33 cellular contexts compared by ENCODE assay signal in genomic region chr11:46731545-46731944, GRCh38. TPM values are rescaled to one million over a fixed set of nuclear protein-coding genes. Genes with fewer than 3 reads are reported as not detected.
"Had no signal": no experiment of that assay in that cellular context is flagged by ENCODE, and none has a peak within 500 bp of the region (broad histone marks: within the 10 kb centered on the region; RNA-seq: fewer than 3 reads in every experiment).

No MANE protein-coding gene starts in this region.

- ATAC-seq: activated CD8-positive, alpha-beta T cell treated with anti-CD3 and anti-CD28 coated beads for 36 hours; activated naive CD4-positive, alpha-beta T cell treated with anti-CD3 and anti-CD28 coated beads, Interleukin-2, amount 50 U/mL, for 72 hours; activated T-cell treated with anti-CD3 and anti-CD28 coated beads, Interleukin-2, amount 50 U/mL, for 4 hours; activated T-cell treated with anti-CD3 and anti-CD28 coated beads, Interleukin-2, amount 50 U/mL, for 72 hours; activated T-helper 17 cell treated with anti-CD3 and anti-CD28 coated beads, Interleukin-2, amount 50 U/mL, for 72 hours had no signal

- DNase-seq: activated B cell treated with CpG ODN at 0.5 μM for 24 hours; activated CD4-positive, alpha-beta memory T cell treated with anti-CD3 and anti-CD28 coated beads for 36 hours; activated CD4-positive, alpha-beta T cell treated with anti-CD3 and anti-CD28 coated beads for 4 hours; activated CD4-positive, alpha-beta T cell treated with anti-CD3 and anti-CD28 coated beads, Interleukin-2, amount 10 ng/mL, durations not matched to agents 24 days and 14 days; activated CD4-positive, alpha-beta T cell treated with anti-CD3 and anti-CD28 coated beads, Interleukin-2, amount 50 U/mL, for 1 hour; activated CD4-positive, alpha-beta T cell treated with anti-CD3 and anti-CD28 coated beads, Interleukin-2, amount 50 U/mL, for 4 hours; activated CD4-positive, CD25-positive, alpha-beta regulatory T cell treated with anti-CD3 and anti-CD28 coated beads, Interleukin-2, amount 50 U/mL, for 72 hours; activated CD8-positive, alpha-beta memory T cell treated with anti-CD3 and anti-CD28 coated beads, Interleukin-2, amount 50 U/mL, for 4 hours; activated CD8-positive, alpha-beta T cell treated with anti-CD3 and anti-CD28 coated beads for 36 hours; activated gamma-delta T cell treated with Interleukin-2 at 50 U/mL for 16 hours; activated naive CD4-positive, alpha-beta T cell; activated naive CD4-positive, alpha-beta T cell treated with anti-CD3 and anti-CD28 coated beads for 36 hours; activated naive CD4-positive, alpha-beta T cell treated with anti-CD3 and anti-CD28 coated beads, Interleukin-2, amount 50 U/mL, for 16 hours; activated naive CD8-positive, alpha-beta T cell treated with anti-CD3 and anti-CD28 coated beads for 36 hours; activated T-cell treated with anti-CD3 and anti-CD28 coated beads for 4 hours; activated T-cell treated with anti-CD3 and anti-CD28 coated beads, Interleukin-2, amount 50 U/mL, for 1 hour; activated T-cell treated with anti-CD3 and anti-CD28 coated beads, Interleukin-2, amount 50 U/mL, for 4 hours; activated T-cell treated with anti-CD3 and anti-CD28 coated beads, Interleukin-2, amount 50 U/mL, for 72 hours; amygdala; anterior cingulate cortex; caudate nucleus; T-helper 1 cell; T-helper 2 cell; T-helper 9 cell had no signal

- H3K4me1 ChIP-seq: ascending aorta had no signal

- H3K36me3 ChIP-seq: ascending aorta, cardiac muscle cell had no signal

- H3K27ac ChIP-seq: ascending aorta, cardiac muscle cell, VCaP had no signal

- H3K27me3 ChIP-seq: ascending aorta, cardiac muscle cell had no signal

- H3K4me3 ChIP-seq: ascending aorta, cardiac muscle cell had no signal

- H3K9me3 ChIP-seq: ascending aorta had no signal

- FAIRE-seq: bronchial epithelial cell, TTC549 had no signal

RNA-seq across cellular contexts. Expression of gene F2, which starts 12.5 kb away (rescaled TPM):
- total RNA-seq: activated B cell treated with CpG ODN at 0.5 μM for 24 hours; activated CD8-positive, alpha-beta memory T cell treated with anti-CD3 and anti-CD28 coated beads for 36 hours; activated CD8-positive, alpha-beta T cell treated with anti-CD3 and anti-CD28 coated beads for 36 hours; activated naive CD4-positive, alpha-beta T cell treated with anti-CD3 and anti-CD28 coated beads for 36 hours; activated naive CD4-positive, alpha-beta T cell treated with anti-CD3 and anti-CD28 coated beads, Interleukin-2, amount 50 U/mL, for 72 hours; activated naive CD8-positive, alpha-beta T cell treated with anti-CD3 and anti-CD28 coated beads for 36 hours; activated T-cell treated with anti-CD3 and anti-CD28 coated beads, Interleukin-2, amount 50 U/mL, for 72 hours; activated T-helper 1 cell treated with anti-CD3 and anti-CD28 coated beads, Interleukin-12 subunit alpha, Interleukin-12 subunit beta, Interleukin-2, Interleukin-4 antibody, amounts not matched to agents 30 ng/mL and 10 ng/mL and 1 ng/mL, durations not matched to agents 14 hours and 24 hours and 36 hours; activated T-helper 17 cell treated with anti-CD3 and anti-CD28 coated beads, Interleukin-2, amount 50 U/mL, for 72 hours; cardiac muscle cell had no signal
